ENCODE assay signal across 36 cellular contexts in genomic region chr11:77124488-77124887, GRCh38. TPM values are rescaled to one million over a fixed set of nuclear protein-coding genes. Genes with fewer than 3 reads are reported as not detected.
"Had no signal": no experiment of that assay in that cellular context is flagged by ENCODE, and none has a peak within 500 bp of the region (broad histone marks: within the 10 kb centered on the region; RNA-seq: fewer than 3 reads in every experiment).

No MANE protein-coding gene starts in this region.

- H3K27ac ChIP-seq: adrenal gland, ascending aorta, breast epithelium, cardiac muscle cell, coronary artery, dorsolateral prefrontal cortex, epithelial cell of prostate, esophagus squamous epithelium, gastroesophageal sphincter, VCaP had no signal

- H3K4me3 ChIP-seq: adrenal gland, ascending aorta, breast epithelium, cardiac muscle cell, coronary artery, dorsolateral prefrontal cortex, esophagus squamous epithelium, gastroesophageal sphincter had no signal

- H3K27me3 Mint-ChIP-seq: activated T-helper 17 cell treated with anti-CD3 and anti-CD28 coated beads, Interleukin-2, amount 50 U/mL, for 72 hours; brain; central memory CD8-positive, alpha-beta T cell had no signal

- H3K4me3 Mint-ChIP-seq: activated B cell treated with CpG ODN at 0.5 μM for 24 hours; activated CD8-positive, alpha-beta T cell treated with anti-CD3 and anti-CD28 coated beads for 36 hours; activated naive CD4-positive, alpha-beta T cell treated with anti-CD3 and anti-CD28 coated beads, Interleukin-2, amount 50 U/mL, for 24 hours; activated naive CD8-positive, alpha-beta T cell treated with anti-CD3 and anti-CD28 coated beads for 36 hours; activated naive CD8-positive, alpha-beta T cell treated with anti-CD3 and anti-CD28 coated beads, Interleukin-2, amount 50 U/mL, for 24 hours; activated T-cell treated with anti-CD3 and anti-CD28 coated beads, Interleukin-2, amount 50 U/mL, for 4 hours; activated T-helper 17 cell treated with anti-CD3 and anti-CD28 coated beads, Interleukin-2, amount 50 U/mL, for 72 hours; brain; central memory CD8-positive, alpha-beta T cell; dendritic cell treated with granulocyte-macrophage colony-stimulating factor and Interleukin-4, amounts not matched to agents 40 ng/mL and 50 ng/mL, for 4 days had no signal

- ATAC-seq: activated CD4-positive, CD25-positive, alpha-beta regulatory T cell treated with anti-CD3 and anti-CD28 coated beads, Interleukin-2, amount 50 U/mL, for 24 hours; activated CD8-positive, alpha-beta T cell treated with anti-CD3 and anti-CD28 coated beads for 36 hours; activated naive CD8-positive, alpha-beta T cell treated with anti-CD3 and anti-CD28 coated beads, Interleukin-2, amount 50 U/mL, for 24 hours; activated T-cell treated with anti-CD3 and anti-CD28 coated beads, Interleukin-2, amount 50 U/mL, for 4 hours; activated T-helper 17 cell treated with anti-CD3 and anti-CD28 coated beads, Interleukin-2, amount 50 U/mL, for 72 hours; gastroesophageal sphincter had no signal

- DNase-seq: activated B cell treated with CpG ODN at 0.5 μM for 24 hours; activated CD4-positive, alpha-beta T cell treated with anti-CD3 and anti-CD28 coated beads for 48 hours; activated CD4-positive, alpha-beta T cell treated with anti-CD3 and anti-CD28 coated beads, Interleukin-2, amount 50 U/mL, for 1 hour; activated CD4-positive, alpha-beta T cell treated with anti-CD3 and anti-CD28 coated beads, Interleukin-2, amount 50 U/mL, for 48 hours; activated CD8-positive, alpha-beta memory T cell treated with anti-CD3 and anti-CD28 coated beads for 24 hours; activated CD8-positive, alpha-beta T cell treated with anti-CD3 and anti-CD28 coated beads for 36 hours; activated effector memory CD4-positive, alpha-beta T cell treated with Interleukin-2 at 50 U/mL for 16 hours; activated gamma-delta T cell treated with Interleukin-2 at 50 U/mL for 16 hours; activated naive CD4-positive, alpha-beta T cell treated with Interleukin-2 at 50 U/mL for 16 hours; activated naive CD8-positive, alpha-beta T cell treated with anti-CD3 and anti-CD28 coated beads for 36 hours; activated naive CD8-positive, alpha-beta T cell treated with anti-CD3 and anti-CD28 coated beads, Interleukin-2, amount 50 U/mL, for 24 hours; activated T-cell treated with anti-CD3 and anti-CD28 coated beads, Interleukin-2, amount 50 U/mL, for 4 hours; adrenal gland; dorsolateral prefrontal cortex; effector memory CD4-positive, alpha-beta T cell; esophagus squamous epithelium; foreskin melanocyte; T-helper 2 cell had no signal

- H3K27ac Mint-ChIP-seq: activated B cell treated with CpG ODN at 0.5 μM for 24 hours; activated CD8-positive, alpha-beta T cell treated with anti-CD3 and anti-CD28 coated beads for 36 hours; activated naive CD4-positive, alpha-beta T cell treated with anti-CD3 and anti-CD28 coated beads, Interleukin-2, amount 50 U/mL, for 24 hours; activated naive CD8-positive, alpha-beta T cell treated with anti-CD3 and anti-CD28 coated beads for 36 hours; activated naive CD8-positive, alpha-beta T cell treated with anti-CD3 and anti-CD28 coated beads, Interleukin-2, amount 50 U/mL, for 24 hours; activated T-helper 17 cell treated with anti-CD3 and anti-CD28 coated beads, Interleukin-2, amount 50 U/mL, for 72 hours; dendritic cell treated with granulocyte-macrophage colony-stimulating factor and Interleukin-4, amounts not matched to agents 40 ng/mL and 50 ng/mL, for 4 days had no signal

- H3K9me3 ChIP-seq: adrenal gland, ascending aorta, breast epithelium, esophagus squamous epithelium, gastroesophageal sphincter had no signal

- H3K9me3 Mint-ChIP-seq: activated B cell treated with CpG ODN at 0.5 μM for 24 hours; activated CD8-positive, alpha-beta T cell treated with anti-CD3 and anti-CD28 coated beads for 36 hours; activated naive CD4-positive, alpha-beta T cell treated with anti-CD3 and anti-CD28 coated beads, Interleukin-2, amount 50 U/mL, for 24 hours; activated naive CD8-positive, alpha-beta T cell treated with anti-CD3 and anti-CD28 coated beads for 36 hours; activated naive CD8-positive, alpha-beta T cell treated with anti-CD3 and anti-CD28 coated beads, Interleukin-2, amount 50 U/mL, for 24 hours; activated T-cell treated with anti-CD3 and anti-CD28 coated beads, Interleukin-2, amount 50 U/mL, for 4 hours; activated T-helper 17 cell treated with anti-CD3 and anti-CD28 coated beads, Interleukin-2, amount 50 U/mL, for 72 hours; brain; central memory CD8-positive, alpha-beta T cell; dendritic cell treated with granulocyte-macrophage colony-stimulating factor and Interleukin-4, amounts not matched to agents 40 ng/mL and 50 ng/mL, for 4 days had no signal

- H3K36me3 Mint-ChIP-seq: activated naive CD4-positive, alpha-beta T cell treated with anti-CD3 and anti-CD28 coated beads, Interleukin-2, amount 50 U/mL, for 24 hours; activated naive CD8-positive, alpha-beta T cell treated with anti-CD3 and anti-CD28 coated beads for 36 hours had no signal

- H3K27me3 ChIP-seq: adrenal gland, ascending aorta, breast epithelium, cardiac muscle cell, dorsolateral prefrontal cortex had no signal

- H3K36me3 ChIP-seq: breast epithelium, cardiac muscle cell had no signal

RNA-seq across cellular contexts. Expression of gene OMP, which starts 21.8 kb away (rescaled TPM):
- total RNA-seq: activated B cell treated with CpG ODN at 0.5 μM for 24 hours; activated CD8-positive, alpha-beta T cell treated with anti-CD3 and anti-CD28 coated beads for 36 hours; activated naive CD8-positive, alpha-beta T cell treated with anti-CD3 and anti-CD28 coated beads for 36 hours; activated T-cell treated with anti-CD3 and anti-CD28 coated beads, Interleukin-2, amount 50 U/mL, for 4 hours; activated T-helper 17 cell treated with anti-CD3 and anti-CD28 coated beads, Interleukin-2, amount 50 U/mL, for 72 hours; ascending aorta; breast epithelium; cardiac muscle cell; fibroblast of villous mesenchyme; gastroesophageal sphincter; glomerular endothelial cell; T-helper 1 cell treated with Interleukin-12 subunit alpha and Interleukin-12 subunit beta and Interleukin-4 antibody, amounts not matched to agents 30 ng/mL and 1 ng/mL, for 36 hours had no signal
- polyA plus RNA-seq: cardiac muscle cell, endothelial cell of umbilical vein, fibroblast of lung had no signal
